Comparison of ENCODE assay signal across 1 cellular context in the genomic region with DNA sequence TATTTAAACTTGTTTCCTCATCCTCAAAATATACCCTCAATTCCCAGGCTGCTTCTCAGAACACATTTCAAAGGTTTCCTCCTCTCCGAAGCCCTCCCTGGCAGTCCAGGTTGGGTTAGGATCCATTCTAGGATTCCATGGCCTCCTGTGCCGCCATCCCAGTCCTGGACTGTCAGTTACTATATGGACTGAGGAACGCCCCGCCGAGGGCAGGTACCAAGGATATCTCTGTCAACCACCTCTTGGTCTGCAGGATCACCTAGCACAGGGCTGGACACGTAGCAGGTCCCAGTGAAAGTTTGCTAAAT.
TF ChIP-seq lines count a peak whose summit lies in the region.

No MANE protein-coding gene starts in this region.

TF ChIP-seq in H1, 55 proteins besides CTCF, POLR2A, EP300 and RAD21:
- TF ChIP-seq TEAD4 (IDR thresholded peaks at IDR 0.05; ENCODE audit: low read depth, low read length) (no peak), SP1 (IDR thresholded peaks at IDR 0.05; ENCODE audit: low read depth, low read length) (no peak), RXRA (IDR thresholded peaks at IDR 0.05; ENCODE audit: insufficient read depth, low read depth, low read length) (no peak), EZH2 (IDR thresholded peaks at IDR 0.05; ENCODE audit: low read depth, low read length, severe bottlenecking) (no peak), CBX5 (IDR thresholded peaks at IDR 0.05; ENCODE audit: low read depth, low read length) (no peak), POU5F1 (IDR thresholded peaks at IDR 0.05; ENCODE audit: low read depth, low read length) (no peak), RFX5 (IDR thresholded peaks at IDR 0.05; ENCODE audit: borderline replicate concordance, low read depth, low read length) (no peak), EGR1 (IDR thresholded peaks at IDR 0.05; ENCODE audit: borderline replicate concordance, low read depth, low read length) (no peak), KDM1A (IDR thresholded peaks at IDR 0.05; ENCODE audit: borderline replicate concordance, low read length) (no peak), CTBP2 (IDR thresholded peaks at IDR 0.05; ENCODE audit: borderline replicate concordance, insufficient read depth, insufficient read length, low read length) (no peak), SP2 (IDR thresholded peaks at IDR 0.05; ENCODE audit: low read length) (no peak), SIRT6 (IDR thresholded peaks at IDR 0.05; ENCODE audit: low read length) (no peak), TAF1 (IDR thresholded peaks at IDR 0.05; ENCODE audit: low read depth, low read length) (no peak), SRF (IDR thresholded peaks at IDR 0.05; ENCODE audit: low read depth, low read length) (no peak)
- TF ChIP-seq, protein P1, sequence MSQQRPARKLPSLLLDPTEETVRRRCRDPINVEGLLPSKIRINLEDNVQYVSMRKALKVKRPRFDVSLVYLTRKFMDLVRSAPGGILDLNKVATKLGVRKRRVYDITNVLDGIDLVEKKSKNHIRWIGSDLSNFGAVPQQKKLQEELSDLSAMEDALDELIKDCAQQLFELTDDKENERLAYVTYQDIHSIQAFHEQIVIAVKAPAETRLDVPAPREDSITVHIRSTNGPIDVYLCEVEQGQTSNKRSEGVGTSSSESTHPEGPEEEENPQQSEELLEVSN (IDR thresholded peaks at IDR 0.05), result no peak
